30 cellular contexts compared by ENCODE assay signal in genomic region chr4:61478340-61478739, GRCh38.
"Had no signal": no experiment of that assay in that cellular context is flagged by ENCODE, and none has a peak within 500 bp of the region (broad histone marks: within the 10 kb centered on the region; RNA-seq: fewer than 3 reads in every experiment).

No MANE protein-coding gene starts in this region.

- H3K4me3 ChIP-seq: adrenal gland, ascending aorta, body of pancreas, breast epithelium, cardiac muscle cell had no signal

- H3K27ac ChIP-seq: adrenal gland, ascending aorta, body of pancreas, brain microvascular endothelial cell, breast epithelium, cardiac muscle cell had no signal

- H3K27me3 ChIP-seq: adrenal gland, ascending aorta, body of pancreas, brain microvascular endothelial cell, breast epithelium, cardiac muscle cell had no signal

- H3K36me3 ChIP-seq: adrenal gland, ascending aorta, brain microvascular endothelial cell, breast epithelium, cardiac muscle cell had no signal

- H3K4me1 ChIP-seq: ascending aorta, body of pancreas, breast epithelium had no signal

- H3K9me3 ChIP-seq: adrenal gland, ascending aorta, body of pancreas, breast epithelium had no signal

- DNase-seq: activated effector memory CD4-positive, alpha-beta T cell treated with anti-CD3 and anti-CD28 coated beads, Interleukin-2, amount 50 U/mL, for 16 hours; activated effector memory CD4-positive, alpha-beta T cell treated with Interleukin-2 at 50 U/mL for 16 hours; activated gamma-delta T cell; activated gamma-delta T cell treated with Interleukin-2 at 50 U/mL for 16 hours; activated naive CD4-positive, alpha-beta T cell; activated naive CD4-positive, alpha-beta T cell treated with anti-CD3 and anti-CD28 coated beads for 36 hours; activated naive CD4-positive, alpha-beta T cell treated with anti-CD3 and anti-CD28 coated beads, Interleukin-2, amount 10 ng/mL, durations not matched to agents 7 days and 5 days; activated naive CD4-positive, alpha-beta T cell treated with anti-CD3 and anti-CD28 coated beads, Interleukin-2, amount 50 U/mL, for 16 hours; activated naive CD4-positive, alpha-beta T cell treated with Interleukin-2 at 50 U/mL for 16 hours; activated naive CD8-positive, alpha-beta T cell treated with anti-CD3 and anti-CD28 coated beads for 36 hours; activated naive CD8-positive, alpha-beta T cell treated with anti-CD3 and anti-CD28 coated beads, Interleukin-2, amount 10 ng/mL, durations not matched to agents 7 days and 5 days; activated naive CD8-positive, alpha-beta T cell treated with anti-CD3 and anti-CD28 coated beads, Interleukin-2, amount 50 U/mL, for 24 hours; activated T-cell treated with anti-CD3 and anti-CD28 coated beads, Interleukin-2, amount 50 U/mL, for 4 hours; activated T-cell treated with anti-CD3 and anti-CD28 coated beads, Interleukin-2, amount 50 U/mL, for 48 hours; activated T-cell treated with anti-CD3 and anti-CD28 coated beads, Interleukin-2, amount 50 U/mL, for 72 hours; adrenal gland; amniotic stem cell; amygdala; anterior cingulate cortex; aorta; body of pancreas; brain microvascular endothelial cell; caudate nucleus; central memory CD4-positive, alpha-beta T cell; cerebellar nuclear complex had no signal

- ATAC-seq: activated naive CD4-positive, alpha-beta T cell treated with anti-CD3 and anti-CD28 coated beads, Interleukin-2, amount 50 U/mL, for 72 hours; activated naive CD8-positive, alpha-beta T cell treated with anti-CD3 and anti-CD28 coated beads, Interleukin-2, amount 50 U/mL, for 24 hours; activated T-cell treated with anti-CD3 and anti-CD28 coated beads, Interleukin-2, amount 50 U/mL, for 4 hours; activated T-cell treated with anti-CD3 and anti-CD28 coated beads, Interleukin-2, amount 50 U/mL, for 72 hours; activated T-helper 17 cell treated with anti-CD3 and anti-CD28 coated beads, Interleukin-2, amount 50 U/mL, for 72 hours; body of pancreas had no signal
